8 cellular contexts compared by ENCODE assay signal in the genomic region with DNA sequence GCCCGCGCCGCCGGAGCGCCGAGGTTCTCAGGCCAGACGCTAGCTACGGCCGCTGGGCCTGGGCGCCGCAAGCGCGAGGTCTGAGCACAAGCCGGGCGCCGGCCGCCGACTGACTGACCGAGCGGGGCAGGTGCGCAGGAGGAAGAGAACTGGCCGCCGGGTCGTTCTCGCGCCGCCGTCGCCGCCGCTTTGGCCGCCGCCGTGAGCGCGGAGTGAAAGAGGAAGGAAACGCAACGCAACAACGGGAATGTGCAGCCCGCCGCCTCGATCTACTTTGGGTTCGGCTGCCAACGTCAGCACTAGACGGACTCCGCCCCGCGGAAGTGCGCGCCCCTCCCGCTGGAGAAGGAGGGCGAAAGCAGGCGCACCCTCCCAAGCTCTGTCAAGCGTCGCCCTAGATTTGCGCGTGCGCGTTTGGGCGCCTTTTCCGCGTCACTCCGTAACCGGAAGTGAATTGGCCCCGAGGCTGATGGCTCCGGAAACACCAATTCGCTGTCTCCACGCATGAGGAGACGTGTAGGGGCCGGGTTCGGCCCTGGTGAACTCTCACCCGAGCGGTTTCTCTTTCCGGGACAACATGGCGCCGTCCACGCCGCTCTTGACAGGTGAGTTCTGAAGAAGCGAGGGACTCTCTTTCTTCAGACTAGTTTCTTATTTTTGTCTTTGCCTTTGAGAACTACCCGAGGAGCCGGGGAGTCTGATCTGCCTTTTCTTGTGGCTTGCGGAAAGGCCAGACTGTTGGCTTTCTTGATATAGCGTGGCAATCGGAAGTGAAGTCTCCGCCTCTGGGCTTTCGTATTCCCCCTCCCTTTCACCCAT. TPM values are rescaled to one million over a fixed set of nuclear protein-coding genes. Genes with fewer than 3 reads are reported as not detected.
DNase-seq lines count a peak whose midpoint lies in the region; ATAC-seq and TF ChIP-seq lines count a peak whose summit lies in the region.

A gene (plus strand): TSS at position 562 of the 819 bp plus-strand sequence. CDS start 16 bp downstream, at position 578.
A gene (minus strand): TSS at position 271 of the 819 bp plus-strand sequence. CDS start 361 bp downstream, outside the sequence.

- DNase-seq in NCI-H2196 treated with DMSO at 0.1 percent for 48 hours (lab: John Stamatoyannopoulos, UW; ENCODE audit: unreplicated experiment), result peak; percentile 99
- peak; percentile 98 to 99 for DNase-seq in breast epithelium (ENCODE audit: low spot score in 2 of 2)

- peak; percentile 88 for ATAC-seq in GM18870 (IDR thresholded peaks at IDR 0.05; ENCODE audit: unreplicated experiment)
- peak; percentile 93 for ATAC-seq in HG03135 (IDR thresholded peaks at IDR 0.05; ENCODE audit: unreplicated experiment)

- peaks cover 25% of the 10 kb centered on the region for H3K4me1 ChIP-seq in ACC112 (ENCODE audit: control insufficient read depth, insufficient read depth, low read length, unreplicated experiment)
- peaks cover 0 to 14% of the 10 kb centered on the region in 2 donors for H3K4me1 ChIP-seq in breast epithelium
- peaks cover 7% of the 10 kb centered on the region for H3K4me1 ChIP-seq in iPS-18a (ENCODE audit: control insufficient read depth, low read depth, low read length)
- H3K4me1 ChIP-seq in skeletal muscle satellite cell (ENCODE audit: control insufficient read depth, insufficient read depth, low read length), result peaks cover 25% of the 10 kb centered on the region

- H3K27me3 ChIP-seq in ACC112 (ENCODE audit: insufficient read depth, low read length) (no peaks in the 10 kb centered on the region), breast epithelium (no peaks in the 10 kb centered on the region), iPS-18a (ENCODE audit: control insufficient read depth, insufficient read depth, low read length) (no peaks in the 10 kb centered on the region), skeletal muscle satellite cell (ENCODE audit: control insufficient read depth, insufficient read depth, low read length) (no peaks in the 10 kb centered on the region)

- intact Hi-C loops in breast epithelium (cut with DNase I; ENCODE audit: low total_unique reads), result no loop called here

- peak within 1 kb of the TSS; percentile 88 for H3K27ac ChIP-seq in ACC112 (ENCODE audit: low read depth, low read length)
- peak within 1 kb of the TSS; percentile 97 for H3K27ac ChIP-seq in VCaP
- H3K27ac ChIP-seq in breast epithelium, result peak within 1 kb of the TSS; percentile 98 to 99
- peak within 1 kb of the TSS; percentile 70 for H3K27ac ChIP-seq in iPS-18a (ENCODE audit: low read length)

- TF ChIP-seq CTCF in VCaP (conservative IDR thresholded peaks at IDR 0.05) (no peak), breast epithelium (IDR thresholded peaks at IDR 0.05) (no peak)

- peak; percentile 88 for TF ChIP-seq POLR2A in breast epithelium (IDR thresholded peaks at IDR 0.05)

- H3K36me3 ChIP-seq in ACC112 (ENCODE audit: insufficient read depth, low read length) (peaks cover 31% of the 10 kb centered on the region), breast epithelium (no peaks in the 10 kb centered on the region), iPS-18a (ENCODE audit: control insufficient read depth, low read depth, low read length) (peaks cover 25% of the 10 kb centered on the region), skeletal muscle satellite cell (ENCODE audit: insufficient read depth, low read length) (peaks cover 21% of the 10 kb centered on the region)

- peak within 1 kb of the TSS; percentile 91 for H3K4me2 ChIP-seq in skeletal muscle satellite cell (ENCODE audit: low read length)

- peaks cover 90% of the 10 kb centered on the region for H3K79me2 ChIP-seq in ACC112 (ENCODE audit: control insufficient read depth, insufficient read depth, low read length, unreplicated experiment)

- H3K4me3 ChIP-seq in ACC112 (ENCODE audit: low read depth, low read length), result peak within 1 kb of the TSS; percentile 96
- peak within 1 kb of the TSS; percentile 78 to 91 (median 81) for H3K4me3 ChIP-seq in breast epithelium
- H3K4me3 ChIP-seq in iPS-18a (ENCODE audit: low read length), result peak within 1 kb of the TSS; percentile 92
- H3K4me3 ChIP-seq in skeletal muscle satellite cell (ENCODE audit: low read length), result peak within 1 kb of the TSS; percentile 84

- H3K9ac ChIP-seq in iPS-18a (ENCODE audit: low read length) (peak within 1 kb of the TSS; percentile 80), skeletal muscle satellite cell (ENCODE audit: low read depth, low read length) (peak within 1 kb of the TSS; percentile 91)

- H3K9me3 ChIP-seq in breast epithelium (no peaks in the 10 kb centered on the region), iPS-18a (ENCODE audit: control insufficient read depth, low read depth, low read length) (no peaks in the 10 kb centered on the region), skeletal muscle satellite cell (replicated peaks; ENCODE audit: low read length) (no peaks in the 10 kb centered on the region)

- peak within 1 kb of the TSS; percentile 64 for H2AFZ ChIP-seq in ACC112 (ENCODE audit: low read length, unreplicated experiment)

RNA-seq across cellular contexts. Expression of the first gene that starts in this region (rescaled TPM):
- total RNA-seq in breast epithelium, result 100 to 1,000 TPM; 204 to 247 (median 239) TPM
- total RNA-seq in skeletal muscle satellite cell (2012; rRNA removed), result 172 and 188 TPM in 2 replicates

RNA-seq across cellular contexts. Expression of the second gene that starts in this region (rescaled TPM):
- 100 to 1,000 TPM; 231 to 327 (median 273) TPM for total RNA-seq in breast epithelium
- 209 and 224 TPM in 2 replicates for total RNA-seq in skeletal muscle satellite cell (2012; rRNA removed)

Comparison
In these comparisons a context has a peak if more than half of its experiments do, and no peak if none do; other contexts are left out.
1. Peak in every context shown above with its lines: DNase-seq, ATAC-seq, H3K4me3 ChIP-seq and H3K27ac ChIP-seq.